Comparison of ENCODE assay signal across 14 cellular contexts in the genomic region with DNA sequence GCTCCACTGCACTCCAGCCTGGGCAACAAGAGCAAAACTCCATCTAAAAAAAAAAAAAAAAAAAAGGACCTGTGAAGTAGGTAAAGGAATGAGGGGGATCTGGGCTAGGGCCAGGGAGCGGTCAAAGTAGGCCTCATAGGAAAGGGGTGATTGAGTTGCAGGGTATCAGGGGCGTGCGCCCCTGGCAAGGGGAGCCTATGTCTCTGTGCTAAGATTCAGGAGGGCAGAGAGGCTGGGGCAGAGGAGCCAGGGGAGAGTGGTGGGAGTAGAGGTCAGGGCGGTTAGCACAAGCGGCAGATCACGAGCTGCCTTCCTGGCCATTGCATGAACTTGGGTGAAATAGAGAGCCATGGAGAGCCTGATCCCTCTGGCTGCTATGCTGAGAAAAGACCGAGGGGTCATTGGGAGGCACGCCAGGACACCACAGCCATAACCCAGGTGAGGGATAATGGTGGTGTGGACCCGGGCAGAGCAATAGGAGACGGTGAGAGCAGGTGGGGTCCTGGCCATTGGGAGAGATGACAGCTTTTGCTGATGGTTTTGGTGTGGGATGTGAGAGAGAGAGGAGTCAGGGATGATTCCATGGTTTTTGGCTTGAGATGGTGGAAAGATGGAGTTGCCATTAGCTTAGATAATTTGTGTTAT.
"Had no signal": no experiment of that assay in that cellular context is flagged by ENCODE, and none has a peak within 500 bp of the region (broad histone marks: within the 10 kb centered on the region; RNA-seq: fewer than 3 reads in every experiment).

No MANE protein-coding gene starts in this region.

- ATAC-seq: activated CD4-positive, CD25-positive, alpha-beta regulatory T cell treated with anti-CD3 and anti-CD28 coated beads, Interleukin-2, amount 50 U/mL, for 24 hours; body of pancreas; Right ventricle myocardium inferior had no signal

- H3K4me2 ChIP-seq: SK-N-SH had no signal

- H3K27me3 ChIP-seq: body of pancreas, sigmoid colon, transverse colon had no signal

- DNase-seq: activated CD4-positive, alpha-beta memory T cell treated with anti-CD3 and anti-CD28 coated beads for 36 hours; activated naive CD4-positive, alpha-beta T cell treated with anti-CD3 and anti-CD28 coated beads, Interleukin-2, amount 10 ng/mL, durations not matched to agents 7 days and 5 days; body of pancreas; hypothalamus; midbrain; nucleus accumbens; sigmoid colon; SK-N-SH; stimulated activated CD4-positive, alpha-beta T cell treated with anti-CD3 and anti-CD28 coated beads, Interleukin-12 subunit alpha, Interleukin-12 subunit beta, amount 100 ng/mL, for 4 hours; T-helper 2 cell; transverse colon had no signal

- H3K27ac Mint-ChIP-seq: activated CD4-positive, alpha-beta memory T cell treated with anti-CD3 and anti-CD28 coated beads for 36 hours; activated naive CD4-positive, alpha-beta T cell treated with anti-CD3 and anti-CD28 coated beads, Interleukin-2, amount 10 ng/mL, durations not matched to agents 7 days and 5 days; activated T-helper 1 cell treated with anti-CD3 and anti-CD28 coated beads, Interleukin-12 subunit alpha, Interleukin-12 subunit beta, Interleukin-2, Interleukin-4 antibody, amounts not matched to agents 30 ng/mL and 10 ng/mL and 1 ng/mL, durations not matched to agents 14 hours and 24 hours and 36 hours had no signal

- H3K4me3 ChIP-seq: body of pancreas, sigmoid colon, transverse colon had no signal

- H3K27ac ChIP-seq: body of pancreas, sigmoid colon, transverse colon had no signal

- H3K36me3 ChIP-seq: sigmoid colon, transverse colon had no signal

- H3K4me3 Mint-ChIP-seq: activated CD4-positive, alpha-beta memory T cell treated with anti-CD3 and anti-CD28 coated beads for 36 hours; activated naive CD4-positive, alpha-beta T cell treated with anti-CD3 and anti-CD28 coated beads, Interleukin-2, amount 10 ng/mL, durations not matched to agents 7 days and 5 days; activated T-helper 1 cell treated with anti-CD3 and anti-CD28 coated beads, Interleukin-12 subunit alpha, Interleukin-12 subunit beta, Interleukin-2, Interleukin-4 antibody, amounts not matched to agents 30 ng/mL and 10 ng/mL and 1 ng/mL, durations not matched to agents 14 hours and 24 hours and 36 hours had no signal

- H3K9me3 ChIP-seq: body of pancreas, sigmoid colon, SK-N-SH, transverse colon had no signal

- H3K9ac ChIP-seq: SK-N-SH had no signal

- H3K9me2 ChIP-seq: SK-N-SH had no signal

- H3K36me3 Mint-ChIP-seq: activated CD4-positive, alpha-beta memory T cell treated with anti-CD3 and anti-CD28 coated beads for 36 hours; activated naive CD4-positive, alpha-beta T cell treated with anti-CD3 and anti-CD28 coated beads, Interleukin-2, amount 10 ng/mL, durations not matched to agents 7 days and 5 days had no signal

- H3K27me3 Mint-ChIP-seq: activated CD4-positive, alpha-beta memory T cell treated with anti-CD3 and anti-CD28 coated beads for 36 hours had no signal

- H3K9me3 Mint-ChIP-seq: activated CD4-positive, alpha-beta memory T cell treated with anti-CD3 and anti-CD28 coated beads for 36 hours; activated naive CD4-positive, alpha-beta T cell treated with anti-CD3 and anti-CD28 coated beads, Interleukin-2, amount 10 ng/mL, durations not matched to agents 7 days and 5 days; activated T-helper 1 cell treated with anti-CD3 and anti-CD28 coated beads, Interleukin-12 subunit alpha, Interleukin-12 subunit beta, Interleukin-2, Interleukin-4 antibody, amounts not matched to agents 30 ng/mL and 10 ng/mL and 1 ng/mL, durations not matched to agents 14 hours and 24 hours and 36 hours had no signal
